Comparison of ENCODE assay signal across 19 cellular contexts in genomic region chr5:98320317-98320716, GRCh38.
DNase-seq lines count a peak whose midpoint lies in the region; ATAC-seq, FAIRE-seq and TF ChIP-seq lines count a peak whose summit lies in the region.
"Had no signal": no experiment of that assay in that cellular context is flagged by ENCODE, and none has a peak within 500 bp of the region (broad histone marks: within the 10 kb centered on the region; RNA-seq: fewer than 3 reads in every experiment).

No MANE protein-coding gene starts in this region.

- no peak overlapping the region for H2BK15ac ChIP-seq in neuronal stem cell (ENCODE audit: low read length)

- H3K27me3 Mint-ChIP-seq in T-cell: peaks cover 0 to 4% of the 10 kb centered on the region in 2 donors
- H3K27me3 Mint-ChIP-seq in activated T-cell treated with anti-CD3 and anti-CD28 coated beads, Interleukin-2, amount 50 U/mL, for 72 hours (ENCODE audit: low read depth): no peaks in the 10 kb centered on the region
- H3K27me3 Mint-ChIP-seq: CD4-positive, CD25-positive, alpha-beta regulatory T cell; IgD-negative memory B cell had no signal

- H3K4me1 Mint-ChIP-seq in T-cell: no peaks in the 10 kb centered on the region
- no peaks in the 10 kb centered on the region for H3K4me1 Mint-ChIP-seq in activated T-cell treated with anti-CD3 and anti-CD28 coated beads, Interleukin-2, amount 50 U/mL, for 72 hours (ENCODE audit: low read depth)
- H3K4me1 Mint-ChIP-seq: CD4-positive, CD25-positive, alpha-beta regulatory T cell; IgD-negative memory B cell had no signal

- no peaks in the 10 kb centered on the region for H3K27me3 ChIP-seq in GM12878 (replicated peaks in 1 of 2; ENCODE audit: control insufficient read depth in 2 of 2, insufficient read depth in 2 of 2, low read length in 1 of 2)
- no peaks in the 10 kb centered on the region for H3K27me3 ChIP-seq in neuronal stem cell (ENCODE audit: control insufficient read depth in 3 of 3, insufficient read depth in 3 of 3, low read depth in 1 of 3, low read length in 3 of 3)
- H3K27me3 ChIP-seq in effector memory CD4-positive, alpha-beta T cell (replicated peaks; ENCODE audit: control insufficient read depth, insufficient read depth, low read length, poor library complexity, severe bottlenecking): no peaks in the 10 kb centered on the region
- H3K27me3 ChIP-seq: BE2C had no signal

- no peaks in the 10 kb centered on the region for H3K36me3 Mint-ChIP-seq in T-cell
- no peaks in the 10 kb centered on the region for H3K36me3 Mint-ChIP-seq in activated naive CD4-positive, alpha-beta T cell treated with anti-CD3 and anti-CD28 coated beads, Interleukin-2, amount 50 U/mL, for 72 hours
- H3K36me3 Mint-ChIP-seq in activated T-cell treated with anti-CD3 and anti-CD28 coated beads, Interleukin-2, amount 50 U/mL, for 72 hours (ENCODE audit: insufficient read depth in 2 of 2): no peaks in the 10 kb centered on the region
- H3K36me3 Mint-ChIP-seq: CD4-positive, CD25-positive, alpha-beta regulatory T cell; IgD-negative memory B cell had no signal

- no peak for TF ChIP-seq EP300 in GM12878 (IDR thresholded peaks at IDR 0.05; ENCODE audit: borderline replicate concordance in 1 of 2, control insufficient read depth in 1 of 2, low read depth in 2 of 2, low read length in 2 of 2)

- no peak overlapping the region for H2BK5ac ChIP-seq in neuronal stem cell (ENCODE audit: low read length)

- no peak overlapping the region for H3K14ac ChIP-seq in neuronal stem cell (ENCODE audit: low read length)

- H3K9ac ChIP-seq in GM12878 (ENCODE audit: control insufficient read depth, insufficient read depth, low read length) (no peak overlapping the region), neuronal stem cell (ENCODE audit: low read depth, low read length, poor library complexity) (no peak overlapping the region)

- H2BK12ac ChIP-seq in neuronal stem cell (ENCODE audit: low read length): no peak overlapping the region

- FAIRE-seq in GM12878 (lab: Jason Lieb, UNC): no peak

- no peak overlapping the region for H4K8ac ChIP-seq in neuronal stem cell (ENCODE audit: low read depth, low read length)

- H4K20me1 ChIP-seq in GM12878 (ENCODE audit: control insufficient read depth, insufficient read depth): no peaks in the 10 kb centered on the region

- H3K9me3 ChIP-seq in GM12878 (replicated peaks; ENCODE audit: control insufficient read depth, insufficient read depth, low read length): no peaks in the 10 kb centered on the region
- no peaks in the 10 kb centered on the region for H3K9me3 ChIP-seq in neuronal stem cell (replicated peaks in 1 of 2; ENCODE audit: control insufficient read depth in 2 of 2, insufficient read depth in 1 of 2, low read depth in 1 of 2, low read length in 2 of 2)
- no peaks in the 10 kb centered on the region for H3K9me3 ChIP-seq in effector memory CD4-positive, alpha-beta T cell (ENCODE audit: control insufficient read depth, low read length)
- H3K9me3 ChIP-seq: BE2C had no signal

- in situ Hi-C loops in GM12878 (cut with MboI): no loop called here

- H2AFZ ChIP-seq in GM12878 (ENCODE audit: control insufficient read depth, low read depth, low read length) (no peak overlapping the region), neuronal stem cell (ENCODE audit: low read length) (peak overlapping the region; percentile 77)
- H2AFZ ChIP-seq: PC-9 had no signal

- H3K4me2 ChIP-seq in GM12878 (ENCODE audit: control insufficient read depth, insufficient read depth) (no peak overlapping the region), neuronal stem cell (ENCODE audit: insufficient read depth, low read length, poor library complexity, severe bottlenecking) (no peak overlapping the region)
- H3K4me2 ChIP-seq: PC-9 had no signal

- no peak for DNase-seq in GM12878 (ENCODE audit: low read depth, low spot score)
- DNase-seq in islet precursor cell: peak; percentile 52
- DNase-seq in neuronal stem cell (ENCODE audit: low spot score): no peak
- no peak for DNase-seq in T-cell
- DNase-seq in effector memory CD4-positive, alpha-beta T cell: no peak
- DNase-seq in activated naive CD4-positive, alpha-beta T cell treated with anti-CD3 and anti-CD28 coated beads, Interleukin-2, amount 50 U/mL, for 72 hours (ENCODE audit: low spot score in 2 of 2): no peak
- no peak for DNase-seq in activated T-cell treated with anti-CD3 and anti-CD28 coated beads, Interleukin-2, amount 50 U/mL, for 72 hours
- DNase-seq: BE2C; CD4-positive, CD25-positive, alpha-beta regulatory T cell; EL; NCI-H1105 treated with DMSO at 0.1 percent for 48 hours; NCI-H2029 treated with DMSO at 0.1 percent for 48 hours; NCI-H226; NCI-H510A treated with DMSO at 0.1 percent for 48 hours; NCI-H748 treated with DMSO at 0.1 percent for 48 hours; PC-9; RPMI8226; SHP77 had no signal

- H3K18ac ChIP-seq in neuronal stem cell (ENCODE audit: low read length): no peak overlapping the region

- CTCF ChIA-PET in GM12878 (lab: Yijun Ruan, JAX) (interaction anchor here (1.1 kb wide), 1 partner anchor 10 kb away, joined by 6 read pairs; no protein-coding TSS in a partner anchor), T-cell (lab: Charles Lee) (no interaction called here)

- SMC1A ChIA-PET in GM12878 (lab: Charles Lee; ENCODE audit: uncharacterized antibody, unreplicated experiment): interaction anchor here (0.9 to 1.9 kb wide), 3 partner anchors 10 to 770 kb away, joined by 4 read pairs; no protein-coding TSS in a partner anchor

- RAD21 ChIA-PET in GM12878 (lab: Charles Lee; ENCODE audit: unreplicated experiment): no interaction called here

- 6% methylated on average over 2 of the region's 2 CpGs for WGBS in GM12878 (ENCODE audit: insufficient coverage, insufficient replicate concordance, low lambda C conversion rate, missing lambda C conversion rate)
- no CpG with 5 or more reads among the region's 2 CpGs for WGBS in neuronal stem cell (ENCODE audit: extremely low coverage in 2 of 2, insufficient read length in 2 of 2, insufficient replicate concordance in 1 of 2), 2 donors

- H4K91ac ChIP-seq in neuronal stem cell (ENCODE audit: low read depth, low read length, poor library complexity): no peak overlapping the region

- H3K79me1 ChIP-seq in neuronal stem cell (ENCODE audit: low read depth, low read length): no peaks in the 10 kb centered on the region

- no peak for TF ChIP-seq CTCF in GM12878 (IDR thresholded peaks at IDR 0.05 in 2 of 3, conservative IDR thresholded peaks at IDR 0.05 in 1 of 3; ENCODE audit: control insufficient read depth in 2 of 3, extremely low read depth in 1 of 3, insufficient read depth in 1 of 3, low read depth in 3 of 3, low read length in 3 of 3)

- intact Hi-C loops in GM12878 (cut with micrococcal nuclease; ENCODE audit: unreplicated experiment): no loop called here

- no peak overlapping the region for H3K23ac ChIP-seq in neuronal stem cell (ENCODE audit: low read depth, low read length, poor library complexity)

- H3K27ac Mint-ChIP-seq in T-cell: no peak overlapping the region
- no peak overlapping the region for H3K27ac Mint-ChIP-seq in activated naive CD4-positive, alpha-beta T cell treated with anti-CD3 and anti-CD28 coated beads, Interleukin-2, amount 50 U/mL, for 72 hours
- H3K27ac Mint-ChIP-seq in activated T-cell treated with anti-CD3 and anti-CD28 coated beads, Interleukin-2, amount 50 U/mL, for 72 hours: no peak overlapping the region
- H3K27ac Mint-ChIP-seq: CD4-positive, CD25-positive, alpha-beta regulatory T cell; IgD-negative memory B cell had no signal

- TF ChIP-seq POLR2A in GM12878 (IDR thresholded peaks at IDR 0.05; ENCODE audit: low read depth, low read length): no peak

- H3K4me1 ChIP-seq in GM12878 (ENCODE audit: control insufficient read depth, insufficient read depth, low read length) (no peaks in the 10 kb centered on the region), neuronal stem cell (ENCODE audit: control insufficient read depth in 2 of 2, insufficient read depth in 1 of 2, low read depth in 1 of 2, low read length in 2 of 2) (peaks cover 0 to 12% of the 10 kb centered on the region in 2 donors)
- H3K4me1 ChIP-seq in effector memory CD4-positive, alpha-beta T cell (ENCODE audit: control insufficient read depth, insufficient read depth, low read length, poor library complexity, severe bottlenecking): no peaks in the 10 kb centered on the region
- H3K4me1 ChIP-seq: BE2C had no signal

- no peak overlapping the region for H3K4me3 ChIP-seq in GM12878
- no peak overlapping the region for H3K4me3 ChIP-seq in neuronal stem cell (ENCODE audit: low read length in 2 of 2)
- no peak overlapping the region for H3K4me3 ChIP-seq in effector memory CD4-positive, alpha-beta T cell (ENCODE audit: insufficient read depth, low read depth, low read length, poor library complexity, severe bottlenecking)
- H3K4me3 ChIP-seq: PC-9 had no signal

- H3K4ac ChIP-seq in neuronal stem cell (ENCODE audit: low read length): no peak overlapping the region

- TF ChIP-seq RAD21 in GM12878 (IDR thresholded peaks at IDR 0.05; ENCODE audit: insufficient read depth, low read depth, low read length): no peak

- POLR2A ChIA-PET in GM12878 (lab: Charles Lee) (interaction anchor here (0.5 to 1.2 kb wide), 3 partner anchors 9 to 53 kb away, joined by 3 to 6 read pairs (median 3); no protein-coding TSS in a partner anchor), T-cell (lab: Charles Lee) (no interaction called here)

- H3K36me3 ChIP-seq in GM12878 (ENCODE audit: control insufficient read depth in 2 of 2, insufficient read depth in 2 of 2, low read length in 1 of 2): no peaks in the 10 kb centered on the region
- H3K36me3 ChIP-seq in neuronal stem cell (replicated peaks in 1 of 2; ENCODE audit: control insufficient read depth in 2 of 2, insufficient read depth in 2 of 2, low read length in 2 of 2): no peaks in the 10 kb centered on the region
- H3K36me3 ChIP-seq in effector memory CD4-positive, alpha-beta T cell (ENCODE audit: control insufficient read depth, insufficient read depth, low read length): no peaks in the 10 kb centered on the region
- H3K36me3 ChIP-seq: BE2C had no signal

- H3K27ac ChIP-seq in GM12878 (ENCODE audit: control insufficient read depth, insufficient read depth) (no peak overlapping the region), neuronal stem cell (replicated peaks; ENCODE audit: low read length) (no peak overlapping the region)
- H3K27ac ChIP-seq in effector memory CD4-positive, alpha-beta T cell (ENCODE audit: insufficient read depth, low read length, poor library complexity, severe bottlenecking): no peak overlapping the region
- H3K27ac ChIP-seq: PC-9 had no signal

- peaks cover 0 to 4% (median 0%) of the 10 kb centered on the region in 3 donors for H3K9me3 Mint-ChIP-seq in T-cell
- H3K9me3 Mint-ChIP-seq in activated naive CD4-positive, alpha-beta T cell treated with anti-CD3 and anti-CD28 coated beads, Interleukin-2, amount 50 U/mL, for 72 hours: no peaks in the 10 kb centered on the region
- H3K9me3 Mint-ChIP-seq in activated T-cell treated with anti-CD3 and anti-CD28 coated beads, Interleukin-2, amount 50 U/mL, for 72 hours: no peaks in the 10 kb centered on the region
- H3K9me3 Mint-ChIP-seq: IgD-negative memory B cell had no signal

- H3K79me2 ChIP-seq in GM12878 (ENCODE audit: control insufficient read depth, insufficient read depth, low read length): no peaks in the 10 kb centered on the region

- H2BK120ac ChIP-seq in neuronal stem cell (ENCODE audit: low read depth, low read length): no peak overlapping the region

- no TSS peak for BruUV-seq in GM12878 (replicated peaks; lab: Mats Ljungman, UMichigan)

- peak; percentile 35; the same call in 2 of the 3 replicates for ATAC-seq in GM12878
- ATAC-seq in T-cell (replicated peaks in 1 of 4): no peak
- no peak for ATAC-seq in activated naive CD4-positive, alpha-beta T cell treated with anti-CD3 and anti-CD28 coated beads, Interleukin-2, amount 50 U/mL, for 72 hours
- no peak for ATAC-seq in activated T-cell treated with anti-CD3 and anti-CD28 coated beads, Interleukin-2, amount 50 U/mL, for 72 hours (replicated peaks in 1 of 2)

- H2AK5ac ChIP-seq in neuronal stem cell (ENCODE audit: low read depth, low read length): no peak overlapping the region

- H3K4me3 Mint-ChIP-seq in T-cell: no peak overlapping the region
- no peak overlapping the region for H3K4me3 Mint-ChIP-seq in activated T-cell treated with anti-CD3 and anti-CD28 coated beads, Interleukin-2, amount 50 U/mL, for 72 hours
- H3K4me3 Mint-ChIP-seq: CD4-positive, CD25-positive, alpha-beta regulatory T cell; IgD-negative memory B cell had no signal
